8 cellular contexts compared by ENCODE assay signal in genomic region chr4:42673084-42673429, GRCh38. TPM values are rescaled to one million over a fixed set of nuclear protein-coding genes. Genes with fewer than 3 reads are reported as not detected.
DNase-seq lines count a peak whose midpoint lies in the region; ATAC-seq and TF ChIP-seq lines count a peak whose summit lies in the region.

No MANE protein-coding gene starts in this region.

- no peak for TF ChIP-seq CTCF in activated B cell treated with CpG ODN at 0.5 μM for 24 hours (IDR thresholded peaks at IDR 0.05)
- no peak for TF ChIP-seq CTCF in left ventricle myocardium inferior (IDR thresholded peaks at IDR 0.05; ENCODE audit: borderline replicate concordance)

- H3K36me3 Mint-ChIP-seq in activated B cell treated with CpG ODN at 0.5 μM for 24 hours (ENCODE audit: low read depth) = no peaks in the 10 kb centered on the region

- DNase-seq in activated CD8-positive, alpha-beta memory T cell treated with anti-CD3 and anti-CD28 coated beads, Interleukin-2, amount 50 U/mL, for 4 hours = peak; percentile 17
- DNase-seq in activated CD8-positive, alpha-beta memory T cell treated with anti-CD3 and anti-CD28 coated beads, Interleukin-2, amount 50 U/mL, for 48 hours = no peak
- DNase-seq in activated B cell treated with CpG ODN at 0.5 μM for 24 hours = no peak
- peak; percentile 28 for DNase-seq in left ventricle myocardium inferior
- DNase-seq in stimulated activated naive CD8-positive, alpha-beta T cell treated with anti-CD3 and anti-CD28 coated beads, Interleukin-15, amount 100 ng/mL, for 72 hours = peak; percentile 16 to 62
- DNase-seq in DMS114 treated with DMSO at 0.1 percent for 48 hours (lab: John Stamatoyannopoulos, UW; ENCODE audit: unreplicated experiment) = no peak
- DNase-seq in LoVo (ENCODE audit: low spot score) = no peak

- no peak overlapping the region for H3K27ac Mint-ChIP-seq in activated B cell treated with CpG ODN at 0.5 μM for 24 hours
- peak overlapping the region; percentile 96 to 97 for H3K27ac Mint-ChIP-seq in stimulated activated naive CD8-positive, alpha-beta T cell treated with anti-CD3 and anti-CD28 coated beads, Interleukin-15, amount 100 ng/mL, for 72 hours

- no peaks in the 10 kb centered on the region for H3K9me3 Mint-ChIP-seq in activated B cell treated with CpG ODN at 0.5 μM for 24 hours
- peaks cover 0 to 7% of the 10 kb centered on the region in 2 donors for H3K9me3 Mint-ChIP-seq in stimulated activated naive CD8-positive, alpha-beta T cell treated with anti-CD3 and anti-CD28 coated beads, Interleukin-15, amount 100 ng/mL, for 72 hours

- peaks cover 15% of the 10 kb centered on the region for H3K4me1 Mint-ChIP-seq in activated B cell treated with CpG ODN at 0.5 μM for 24 hours
- H3K4me1 Mint-ChIP-seq in stimulated activated naive CD8-positive, alpha-beta T cell treated with anti-CD3 and anti-CD28 coated beads, Interleukin-15, amount 100 ng/mL, for 72 hours = peaks cover 75% of the 10 kb centered on the region

- H3K4me3 ChIP-seq in left ventricle myocardium inferior = no peak overlapping the region

- peaks cover 13% of the 10 kb centered on the region for H3K4me1 ChIP-seq in left ventricle myocardium inferior

- H3K36me3 ChIP-seq in left ventricle myocardium inferior = no peaks in the 10 kb centered on the region

- intact Hi-C loops in activated B cell treated with CpG ODN at 0.5 μM for 24 hours (cut with micrococcal nuclease) (no loop called here), left ventricle myocardium inferior (cut with micrococcal nuclease) (no loop called here)

- peak overlapping the region; percentile 67 for H3K27ac ChIP-seq in left ventricle myocardium inferior (replicated peaks)

- H3K27me3 Mint-ChIP-seq in activated B cell treated with CpG ODN at 0.5 μM for 24 hours = peaks cover 8% of the 10 kb centered on the region
- no peaks in the 10 kb centered on the region for H3K27me3 Mint-ChIP-seq in stimulated activated naive CD8-positive, alpha-beta T cell treated with anti-CD3 and anti-CD28 coated beads, Interleukin-15, amount 100 ng/mL, for 72 hours

- H3K27me3 ChIP-seq in left ventricle myocardium inferior (ENCODE audit: low read depth) = no peaks in the 10 kb centered on the region

- CTCF ChIA-PET in activated B cell treated with CpG ODN at 0.5 μM for 24 hours (lab: Charles Lee) = interaction anchor here (0.6 to 1.1 kb wide), 2 partner anchors 17 to 105 kb away, joined by 3 to 4 read pairs; partner anchors contain the start of gene ATP8A1

- POLR2A ChIA-PET in activated B cell treated with CpG ODN at 0.5 μM for 24 hours (lab: Charles Lee) = interaction anchor here (2.2 kb wide), 1 partner anchor 16 kb away, joined by 14 read pairs; the partner anchor contains the start of gene ATP8A1

- H3K9me3 ChIP-seq in left ventricle myocardium inferior (replicated peaks) = no peaks in the 10 kb centered on the region

- peak; percentile 45 for ATAC-seq in activated B cell treated with CpG ODN at 0.5 μM for 24 hours (ENCODE audit: low read depth)
- peak; percentile 81 for ATAC-seq in stimulated activated naive CD8-positive, alpha-beta T cell treated with anti-CD3 and anti-CD28 coated beads, Interleukin-15, amount 100 ng/mL, for 72 hours
- no peak for ATAC-seq in GM21528 (IDR thresholded peaks at IDR 0.05; ENCODE audit: low FRiP score, unreplicated experiment)

- H3K4me3 Mint-ChIP-seq in activated B cell treated with CpG ODN at 0.5 μM for 24 hours = no peak overlapping the region
- H3K4me3 Mint-ChIP-seq in stimulated activated naive CD8-positive, alpha-beta T cell treated with anti-CD3 and anti-CD28 coated beads, Interleukin-15, amount 100 ng/mL, for 72 hours = peak overlapping the region; percentile 83 to 85

RNA-seq across cellular contexts. Expression of gene ATP8A1, which starts 16.2 kb away (rescaled TPM):
- 27.9 and 35.6 TPM in 2 replicates for total RNA-seq in activated B cell treated with CpG ODN at 0.5 μM for 24 hours
- total RNA-seq in left ventricle myocardium inferior = 19.2 TPM

Comparison
In these comparisons a context has a peak if more than half of its experiments do, and no peak if none do; other contexts are left out.
1. DNase-seq: peak in activated CD8-positive, alpha-beta memory T cell treated with anti-CD3 and anti-CD28 coated beads, Interleukin-2, amount 50 U/mL, for 4 hours (single experiment), left ventricle myocardium inferior (single experiment) and stimulated activated naive CD8-positive, alpha-beta T cell treated with anti-CD3 and anti-CD28 coated beads, Interleukin-15, amount 100 ng/mL, for 72 hours (2 of 2); none in activated CD8-positive, alpha-beta memory T cell treated with anti-CD3 and anti-CD28 coated beads, Interleukin-2, amount 50 U/mL, for 48 hours (single experiment), activated B cell treated with CpG ODN at 0.5 μM for 24 hours (single experiment), DMS114 treated with DMSO at 0.1 percent for 48 hours (single experiment) and LoVo (single experiment).